ENCODE assay signal across 8 cellular contexts in genomic region chr11:72111803-72112540, GRCh38. TPM values are rescaled to one million over a fixed set of nuclear protein-coding genes. Genes with fewer than 3 reads are reported as not detected.
DNase-seq lines count a peak whose midpoint lies in the region; ATAC-seq and TF ChIP-seq lines count a peak whose summit lies in the region.

No MANE protein-coding gene starts in this region.

- H3K27me3 ChIP-seq in hepatocyte (no peaks in the 10 kb centered on the region), rectal smooth muscle tissue (ENCODE audit: control insufficient read depth, insufficient read depth, low read length) (no peaks in the 10 kb centered on the region)

- H3K4me3 ChIP-seq in hepatocyte (peak overlapping the region; percentile 1), rectal smooth muscle tissue (ENCODE audit: low read length) (peak overlapping the region; percentile 78)

- DNase-seq in NCI-H146 treated with DMSO at 0.1 percent for 48 hours (lab: John Stamatoyannopoulos, UW; ENCODE audit: unreplicated experiment) = peak; percentile 99
- peak; percentile 67 to 97 (median 77) for DNase-seq in T-helper 1 cell
- peak; percentile 99 for DNase-seq in astrocyte of the hippocampus (ENCODE audit: low read depth, low spot score)
- peak; percentile 98 for DNase-seq in hepatocyte (ENCODE audit: low spot score)
- DNase-seq in cortex of kidney (lab: John Stamatoyannopoulos, UW) = no peak

- H4K20me1 ChIP-seq in hepatocyte (ENCODE audit: insufficient read depth, poor library complexity, severe bottlenecking) = no peaks in the 10 kb centered on the region

- H3K79me2 ChIP-seq in hepatocyte = no peaks in the 10 kb centered on the region

- peak; percentile 90 for ATAC-seq in GM18502 (IDR thresholded peaks at IDR 0.05; ENCODE audit: poor library complexity, unreplicated experiment)
- ATAC-seq in HG02884 (IDR thresholded peaks at IDR 0.05; ENCODE audit: unreplicated experiment) = peak; percentile 85

- H3K27ac ChIP-seq in hepatocyte (peak overlapping the region; percentile 90), rectal smooth muscle tissue (ENCODE audit: low read depth, low read length) (peak overlapping the region; percentile 97)

- peak overlapping the region; percentile 81 for H3K9ac ChIP-seq in rectal smooth muscle tissue (ENCODE audit: low read length)

- WGBS in hepatocyte (ENCODE audit: low lambda C conversion rate, missing lambda C conversion rate) = 4% methylated on average over 29 of the region's 29 CpGs

- no peaks in the 10 kb centered on the region for H3K9me3 ChIP-seq in hepatocyte (ENCODE audit: low read depth)

- no peaks in the 10 kb centered on the region for H3K36me3 ChIP-seq in hepatocyte (replicated peaks; ENCODE audit: insufficient read depth, low read depth)
- H3K36me3 ChIP-seq in rectal smooth muscle tissue (ENCODE audit: control insufficient read depth, insufficient read depth, low read length) = peaks cover 2% of the 10 kb centered on the region

- TF ChIP-seq CTCF in hepatocyte (IDR thresholded peaks at IDR 0.05; ENCODE audit: poor library complexity) = no peak

- no peaks in the 10 kb centered on the region for H3K9me2 ChIP-seq in hepatocyte (replicated peaks; ENCODE audit: insufficient read depth)

- H2AFZ ChIP-seq in hepatocyte = peak overlapping the region; percentile 1

- peak overlapping the region; percentile 75 for H3K4me2 ChIP-seq in hepatocyte

- peaks cover 12% of the 10 kb centered on the region for H3K4me1 ChIP-seq in hepatocyte (ENCODE audit: insufficient read depth)
- peaks cover 16% of the 10 kb centered on the region for H3K4me1 ChIP-seq in rectal smooth muscle tissue (ENCODE audit: control insufficient read depth, insufficient read depth, low read length)

RNA-seq across cellular contexts. Expression of gene ANAPC15, which starts 0.5 kb away (rescaled TPM):
- 17.6 and 21.6 TPM in 2 replicates for total RNA-seq in hepatocyte
- 42.5 and 43.7 TPM in 2 replicates for polyA plus RNA-seq in hepatocyte

RNA-seq across cellular contexts. Expression of gene TOMT, which starts 6.2 kb away (rescaled TPM):
- not detected in 2 replicates for total RNA-seq in hepatocyte
- polyA plus RNA-seq in hepatocyte = not detected in 2 replicates

RNA-seq across cellular contexts. Expression of gene LAMTOR1, which starts 8.9 kb away (rescaled TPM):
- total RNA-seq in hepatocyte = 109 and 147 TPM in 2 replicates
- polyA plus RNA-seq in hepatocyte = 164 and 181 TPM in 2 replicates

RNA-seq across cellular contexts. Expression of gene FOLR3, which starts 23.6 kb away (rescaled TPM):
- total RNA-seq in hepatocyte = not detected in 2 replicates
- polyA plus RNA-seq in hepatocyte = not detected in 2 replicates

RNA-seq across cellular contexts. Expression of gene LRRC51, which starts 31.3 kb away (rescaled TPM):
- total RNA-seq in hepatocyte = 2.1 and 4.5 TPM in 2 replicates
- polyA plus RNA-seq in hepatocyte = 3.7 and 7.8 TPM in 2 replicates
